Comparison of ENCODE assay signal across 38 cellular contexts in the genomic region with DNA sequence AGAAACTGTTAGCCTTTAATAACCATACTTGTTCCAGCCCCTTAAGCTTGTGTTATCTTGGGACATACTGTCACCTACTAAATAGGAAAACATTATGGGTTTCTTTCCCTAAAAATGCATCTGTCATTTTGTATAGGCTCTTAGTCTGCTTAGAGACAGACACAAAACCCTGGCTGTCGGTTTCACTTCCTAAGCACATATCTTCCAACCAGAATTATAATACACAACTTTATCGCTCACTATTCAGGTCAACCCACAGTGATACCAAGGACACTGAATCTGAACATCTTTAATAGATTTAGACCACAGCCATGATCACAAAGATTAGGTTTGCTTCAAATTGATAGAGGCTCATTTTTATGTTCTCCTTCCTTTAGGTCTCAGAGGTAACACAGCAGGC.
"Had no signal": no experiment of that assay in that cellular context is flagged by ENCODE, and none has a peak within 500 bp of the region (broad histone marks: within the 10 kb centered on the region; RNA-seq: fewer than 3 reads in every experiment).

No MANE protein-coding gene starts in this region.

- H3K36me3 ChIP-seq: ascending aorta, cardiac muscle cell, WERI-Rb-1 had no signal

- H3K4me1 Mint-ChIP-seq: activated CD4-positive, alpha-beta memory T cell treated with anti-CD3 and anti-CD28 coated beads, Interleukin-2, amount 10 ng/mL, durations not matched to agents 7 days and 5 days; activated CD4-positive, alpha-beta T cell treated with anti-CD3 and anti-CD28 coated beads for 36 hours; activated CD4-positive, alpha-beta T cell treated with anti-CD3 and anti-CD28 coated beads, Interleukin-2, amount 10 ng/mL, durations not matched to agents 7 days and 5 days; activated CD8-positive, alpha-beta memory T cell treated with anti-CD3 and anti-CD28 coated beads, Interleukin-2, amount 10 ng/mL, durations not matched to agents 7 days and 5 days; activated naive CD4-positive, alpha-beta T cell treated with anti-CD3 and anti-CD28 coated beads, Interleukin-2, amount 10 ng/mL, durations not matched to agents 7 days and 5 days; activated naive CD4-positive, alpha-beta T cell treated with anti-CD3 and anti-CD28 coated beads, Interleukin-2, amount 50 U/mL, for 24 hours; activated naive CD8-positive, alpha-beta T cell treated with anti-CD3 and anti-CD28 coated beads, Interleukin-2, amount 10 ng/mL, durations not matched to agents 7 days and 5 days; activated naive CD8-positive, alpha-beta T cell treated with anti-CD3 and anti-CD28 coated beads, Interleukin-2, amount 50 U/mL, for 24 hours; brain; central memory CD8-positive, alpha-beta T cell; WTC11 had no signal

- H3K4me3 ChIP-seq: ascending aorta, cardiac muscle cell had no signal

- H3K27ac ChIP-seq: ascending aorta, WERI-Rb-1 had no signal

- H3K27ac Mint-ChIP-seq: activated CD4-positive, alpha-beta memory T cell treated with anti-CD3 and anti-CD28 coated beads, Interleukin-2, amount 10 ng/mL, durations not matched to agents 7 days and 5 days; activated CD4-positive, alpha-beta T cell treated with anti-CD3 and anti-CD28 coated beads for 36 hours; activated CD4-positive, alpha-beta T cell treated with anti-CD3 and anti-CD28 coated beads, Interleukin-2, amount 10 ng/mL, durations not matched to agents 7 days and 5 days; activated CD8-positive, alpha-beta memory T cell treated with anti-CD3 and anti-CD28 coated beads, Interleukin-2, amount 10 ng/mL, durations not matched to agents 7 days and 5 days; activated CD8-positive, alpha-beta T cell treated with anti-CD3 and anti-CD28 coated beads, Interleukin-2, amount 10 ng/mL, durations not matched to agents 7 days and 5 days; activated naive CD4-positive, alpha-beta T cell treated with anti-CD3 and anti-CD28 coated beads, Interleukin-2, amount 10 ng/mL, durations not matched to agents 7 days and 5 days; activated naive CD4-positive, alpha-beta T cell treated with anti-CD3 and anti-CD28 coated beads, Interleukin-2, amount 50 U/mL, for 24 hours; activated naive CD8-positive, alpha-beta T cell; activated naive CD8-positive, alpha-beta T cell treated with anti-CD3 and anti-CD28 coated beads, Interleukin-2, amount 10 ng/mL, durations not matched to agents 7 days and 5 days; activated naive CD8-positive, alpha-beta T cell treated with anti-CD3 and anti-CD28 coated beads, Interleukin-2, amount 50 U/mL, for 24 hours; activated T-cell treated with anti-CD3 and anti-CD28 coated beads, Interleukin-2, amount 50 U/mL, for 24 hours; activated T-helper 2 cell treated with anti-CD3 and anti-CD28 coated beads, Interferon-gamma antibody, Interleukin-2, Interleukin-4, amounts not matched to agents 10 μg/mL and 5 μg/mL and 100 μg/mL, durations not matched to agents 14 hours and 24 hours and 36 hours; brain; T-helper 1 cell treated with Interleukin-12 subunit alpha and Interleukin-12 subunit beta and Interleukin-4 antibody, amounts not matched to agents 30 μg/mL and 1 μg/mL, for 36 hours; T-helper 2 cell treated with Interferon-gamma antibody and Interleukin-4, amounts not matched to agents 5 μg/mL and 100 μg/mL, for 36 hours; WTC11 had no signal

- ATAC-seq: activated CD4-positive, alpha-beta T cell treated with anti-CD3 and anti-CD28 coated beads for 36 hours; activated CD4-positive, CD25-positive, alpha-beta regulatory T cell treated with anti-CD3 and anti-CD28 coated beads, Interleukin-2, amount 50 U/mL, for 24 hours; activated CD8-positive, alpha-beta memory T cell treated with anti-CD3 and anti-CD28 coated beads, Interleukin-2, amount 10 ng/mL, durations not matched to agents 7 days and 5 days; activated CD8-positive, alpha-beta T cell treated with anti-CD3 and anti-CD28 coated beads, Interleukin-2, amount 10 ng/mL, durations not matched to agents 7 days and 5 days; activated naive CD8-positive, alpha-beta T cell treated with anti-CD3 and anti-CD28 coated beads, Interleukin-2, amount 50 U/mL, for 24 hours; WTC11 had no signal

- H3K4me3 Mint-ChIP-seq: activated CD4-positive, alpha-beta memory T cell treated with anti-CD3 and anti-CD28 coated beads, Interleukin-2, amount 10 ng/mL, durations not matched to agents 7 days and 5 days; activated CD4-positive, alpha-beta T cell treated with anti-CD3 and anti-CD28 coated beads for 36 hours; activated CD4-positive, alpha-beta T cell treated with anti-CD3 and anti-CD28 coated beads, Interleukin-2, amount 10 ng/mL, durations not matched to agents 7 days and 5 days; activated CD8-positive, alpha-beta memory T cell treated with anti-CD3 and anti-CD28 coated beads, Interleukin-2, amount 10 ng/mL, durations not matched to agents 7 days and 5 days; activated CD8-positive, alpha-beta T cell treated with anti-CD3 and anti-CD28 coated beads, Interleukin-2, amount 10 ng/mL, durations not matched to agents 7 days and 5 days; activated naive CD4-positive, alpha-beta T cell treated with anti-CD3 and anti-CD28 coated beads, Interleukin-2, amount 10 ng/mL, durations not matched to agents 7 days and 5 days; activated naive CD4-positive, alpha-beta T cell treated with anti-CD3 and anti-CD28 coated beads, Interleukin-2, amount 50 U/mL, for 24 hours; activated naive CD8-positive, alpha-beta T cell; activated naive CD8-positive, alpha-beta T cell treated with anti-CD3 and anti-CD28 coated beads, Interleukin-2, amount 10 ng/mL, durations not matched to agents 7 days and 5 days; activated naive CD8-positive, alpha-beta T cell treated with anti-CD3 and anti-CD28 coated beads, Interleukin-2, amount 50 U/mL, for 24 hours; activated T-cell treated with anti-CD3 and anti-CD28 coated beads, Interleukin-2, amount 50 U/mL, for 24 hours; brain; central memory CD8-positive, alpha-beta T cell; T-helper 1 cell treated with Interleukin-12 subunit alpha and Interleukin-12 subunit beta and Interleukin-4 antibody, amounts not matched to agents 30 μg/mL and 1 μg/mL, for 36 hours; T-helper 2 cell treated with Interferon-gamma antibody and Interleukin-4, amounts not matched to agents 5 μg/mL and 100 μg/mL, for 36 hours; WTC11 had no signal

- H3K9me3 Mint-ChIP-seq: activated CD4-positive, alpha-beta memory T cell treated with anti-CD3 and anti-CD28 coated beads, Interleukin-2, amount 10 ng/mL, durations not matched to agents 7 days and 5 days; activated CD4-positive, alpha-beta T cell treated with anti-CD3 and anti-CD28 coated beads, Interleukin-2, amount 10 ng/mL, durations not matched to agents 7 days and 5 days; activated naive CD4-positive, alpha-beta T cell treated with anti-CD3 and anti-CD28 coated beads, Interleukin-2, amount 10 ng/mL, durations not matched to agents 7 days and 5 days; activated naive CD4-positive, alpha-beta T cell treated with anti-CD3 and anti-CD28 coated beads, Interleukin-2, amount 50 U/mL, for 24 hours; activated naive CD8-positive, alpha-beta T cell treated with anti-CD3 and anti-CD28 coated beads, Interleukin-2, amount 10 ng/mL, durations not matched to agents 7 days and 5 days; activated naive CD8-positive, alpha-beta T cell treated with anti-CD3 and anti-CD28 coated beads, Interleukin-2, amount 50 U/mL, for 24 hours; activated T-cell treated with anti-CD3 and anti-CD28 coated beads, Interleukin-2, amount 50 U/mL, for 24 hours; activated T-helper 2 cell treated with anti-CD3 and anti-CD28 coated beads, Interferon-gamma antibody, Interleukin-2, Interleukin-4, amounts not matched to agents 10 μg/mL and 5 μg/mL and 100 μg/mL, durations not matched to agents 14 hours and 24 hours and 36 hours; central memory CD8-positive, alpha-beta T cell; T-helper 1 cell treated with Interleukin-12 subunit alpha and Interleukin-12 subunit beta and Interleukin-4 antibody, amounts not matched to agents 30 μg/mL and 1 μg/mL, for 36 hours; T-helper 2 cell treated with Interferon-gamma antibody and Interleukin-4, amounts not matched to agents 5 μg/mL and 100 μg/mL, for 36 hours had no signal

- FAIRE-seq: bronchial epithelial cell had no signal

- H3K4me1 ChIP-seq: ascending aorta had no signal

- H3K9me3 ChIP-seq: ascending aorta had no signal

- DNase-seq: activated CD4-positive, alpha-beta memory T cell treated with anti-CD3 and anti-CD28 coated beads, Interleukin-2, amount 10 ng/mL, durations not matched to agents 7 days and 5 days; activated CD4-positive, alpha-beta T cell treated with anti-CD3 and anti-CD28 coated beads for 1 hour; activated CD4-positive, alpha-beta T cell treated with anti-CD3 and anti-CD28 coated beads for 36 hours; activated CD4-positive, alpha-beta T cell treated with anti-CD3 and anti-CD28 coated beads for 48 hours; activated CD4-positive, alpha-beta T cell treated with anti-CD3 and anti-CD28 coated beads, Interleukin-2, amount 10 ng/mL, durations not matched to agents 7 days and 5 days; activated CD4-positive, alpha-beta T cell treated with anti-CD3 and anti-CD28 coated beads, Interleukin-2, amount 50 U/mL, for 48 hours; activated CD4-positive, CD25-positive, alpha-beta regulatory T cell; activated CD8-positive, alpha-beta memory T cell treated with anti-CD3 and anti-CD28 coated beads for 24 hours; activated CD8-positive, alpha-beta memory T cell treated with anti-CD3 and anti-CD28 coated beads, Interleukin-2, amount 10 ng/mL, durations not matched to agents 7 days and 5 days; activated CD8-positive, alpha-beta memory T cell treated with anti-CD3 and anti-CD28 coated beads, Interleukin-2, amount 50 U/mL, for 48 hours; activated CD8-positive, alpha-beta T cell treated with anti-CD3 and anti-CD28 coated beads, Interleukin-2, amount 10 ng/mL, durations not matched to agents 7 days and 5 days; activated effector memory CD4-positive, alpha-beta T cell treated with Interleukin-2 at 50 U/mL for 16 hours; activated gamma-delta T cell; activated naive CD4-positive, alpha-beta T cell treated with anti-CD3 and anti-CD28 coated beads, Interleukin-2, amount 10 ng/mL, durations not matched to agents 7 days and 5 days; activated naive CD4-positive, alpha-beta T cell treated with Interleukin-2 at 50 U/mL for 16 hours; activated naive CD8-positive, alpha-beta T cell treated with anti-CD3 and anti-CD28 coated beads, Interleukin-2, amount 10 ng/mL, durations not matched to agents 7 days and 5 days; activated naive CD8-positive, alpha-beta T cell treated with anti-CD3 and anti-CD28 coated beads, Interleukin-2, amount 50 U/mL, for 24 hours; activated T-cell treated with anti-CD3 and anti-CD28 coated beads, Interleukin-2, amount 50 U/mL, for 24 hours; activated T-cell treated with anti-CD3 and anti-CD28 coated beads, Interleukin-2, amount 50 U/mL, for 48 hours; amygdala; anterior cingulate cortex; caudate nucleus; cerebellar nuclear complex; T-helper 2 cell; T-helper 9 cell; WERI-Rb-1 had no signal

- H3K27me3 ChIP-seq: ascending aorta, cardiac muscle cell had no signal

- H3K27me3 Mint-ChIP-seq: activated CD4-positive, alpha-beta memory T cell treated with anti-CD3 and anti-CD28 coated beads, Interleukin-2, amount 10 ng/mL, durations not matched to agents 7 days and 5 days; activated CD4-positive, alpha-beta T cell treated with anti-CD3 and anti-CD28 coated beads for 36 hours; activated CD4-positive, alpha-beta T cell treated with anti-CD3 and anti-CD28 coated beads, Interleukin-2, amount 10 ng/mL, durations not matched to agents 7 days and 5 days; activated CD8-positive, alpha-beta memory T cell treated with anti-CD3 and anti-CD28 coated beads, Interleukin-2, amount 10 ng/mL, durations not matched to agents 7 days and 5 days; activated naive CD4-positive, alpha-beta T cell treated with anti-CD3 and anti-CD28 coated beads, Interleukin-2, amount 10 ng/mL, durations not matched to agents 7 days and 5 days; activated naive CD8-positive, alpha-beta T cell; activated naive CD8-positive, alpha-beta T cell treated with anti-CD3 and anti-CD28 coated beads, Interleukin-2, amount 10 ng/mL, durations not matched to agents 7 days and 5 days; activated naive CD8-positive, alpha-beta T cell treated with anti-CD3 and anti-CD28 coated beads, Interleukin-2, amount 50 U/mL, for 24 hours; activated T-cell treated with anti-CD3 and anti-CD28 coated beads, Interleukin-2, amount 50 U/mL, for 24 hours; central memory CD8-positive, alpha-beta T cell had no signal

- H3K36me3 Mint-ChIP-seq: activated CD8-positive, alpha-beta memory T cell treated with anti-CD3 and anti-CD28 coated beads, Interleukin-2, amount 10 ng/mL, durations not matched to agents 7 days and 5 days; activated naive CD4-positive, alpha-beta T cell treated with anti-CD3 and anti-CD28 coated beads, Interleukin-2, amount 10 ng/mL, durations not matched to agents 7 days and 5 days; activated naive CD4-positive, alpha-beta T cell treated with anti-CD3 and anti-CD28 coated beads, Interleukin-2, amount 50 U/mL, for 24 hours; activated naive CD8-positive, alpha-beta T cell; activated naive CD8-positive, alpha-beta T cell treated with anti-CD3 and anti-CD28 coated beads, Interleukin-2, amount 10 ng/mL, durations not matched to agents 7 days and 5 days had no signal
